Comparison of ENCODE assay signal across 8 cellular contexts in the genomic region with DNA sequence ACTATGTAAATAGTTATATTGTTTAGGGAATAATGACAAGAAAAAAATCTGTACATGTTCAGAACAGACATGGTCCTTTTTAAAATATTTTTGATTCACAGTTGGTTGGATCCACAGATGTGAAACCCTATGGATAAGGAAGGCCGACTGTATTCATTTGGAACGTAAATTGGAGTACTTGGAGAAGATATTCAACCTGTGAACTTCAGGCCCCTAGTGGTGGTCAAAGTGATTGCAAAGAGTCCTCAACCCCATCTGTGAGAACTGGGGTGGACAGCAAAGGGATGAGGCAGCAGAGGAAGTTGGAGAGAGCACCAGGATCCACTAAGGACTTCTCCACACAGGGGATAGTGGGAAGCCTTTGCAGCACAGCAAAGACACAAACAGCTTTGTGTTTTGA. TPM values are rescaled to one million over a fixed set of nuclear protein-coding genes. Genes with fewer than 3 reads are reported as not detected.
A peak's percentile ranks its signal among the peaks of the same experiment; 100 is the strongest.
DNase-seq lines count a peak whose midpoint lies in the region; ATAC-seq and TF ChIP-seq lines count a peak whose summit lies in the region.

No MANE protein-coding gene starts in this region.

- H3K4me3 ChIP-seq in BJ (ENCODE audit: low read depth, low read length) (no peak overlapping the region), fibroblast of pulmonary artery (replicated peaks; ENCODE audit: low read depth, low read length) (no peak overlapping the region), transverse colon (no peak overlapping the region)

- H3K27me3 ChIP-seq in BJ (ENCODE audit: control insufficient read depth, insufficient read depth, low read length), result peaks cover 6% of the 10 kb centered on the region
- no peaks in the 10 kb centered on the region for H3K27me3 ChIP-seq in transverse colon

- in situ Hi-C loops in transverse colon (cut with MboI; ENCODE audit: low pct_ligation_motif_present in 1 of 4, low pct_unique_long_range_greater_than_20kb in 1 of 4, low sequenced_read_pairs in 3 of 4), result loop anchor here in 1 of 4 donors (25.0 kb wide), 1 partner anchor 137 kb away; no protein-coding TSS in a partner anchor

- no peak overlapping the region for H3K27ac ChIP-seq in transverse colon

- no peaks in the 10 kb centered on the region for H3K9me3 ChIP-seq in transverse colon

- H3K36me3 ChIP-seq in BJ (ENCODE audit: control insufficient read depth, insufficient read depth, low read length) (no peaks in the 10 kb centered on the region), transverse colon (no peaks in the 10 kb centered on the region)

- CTCF ChIA-PET in BJ (lab: Yijun Ruan, JAX), result interaction anchor here (0.7 to 6.5 kb wide), 20 partner anchors 8 to 231 kb away, joined by 3 to 95 read pairs (median 5); no protein-coding TSS in a partner anchor

- TF ChIP-seq CTCF in BJ (IDR thresholded peaks at IDR 0.05; ENCODE audit: insufficient read depth, low read depth, low read length) (peak; percentile 73), fibroblast of pulmonary artery (IDR thresholded peaks at IDR 0.05; ENCODE audit: low read length, missing control alignments) (peak; percentile 78), transverse colon (IDR thresholded peaks at IDR 0.05) (peak; percentile 33 to 59 (median 52))

- POLR2A ChIA-PET in BJ (lab: Charles Lee), result no interaction called here

- intact Hi-C loops in transverse colon (cut with DNase I; ENCODE audit: low total_unique reads), result loop anchor here (5.0 kb wide), 1 partner anchor 212 kb away; no protein-coding TSS in a partner anchor

- H3K4me1 ChIP-seq in transverse colon, result no peaks in the 10 kb centered on the region

- no peak for TF ChIP-seq EP300 in transverse colon (IDR thresholded peaks at IDR 0.05; ENCODE audit: low read depth)

- DNase-seq in BJ (ENCODE audit: low read depth) (no peak), RPMI8226 (peak; percentile 10), fibroblast of pulmonary artery (ENCODE audit: low read depth) (peak; percentile 59), transverse colon (no peak), NCI-H2196 (lab: John Stamatoyannopoulos, UW; ENCODE audit: unreplicated experiment) (no peak)
- DNase-seq in stimulated activated naive CD4-positive, alpha-beta T cell (lab: John Stamatoyannopoulos, UW), result no peak

- ATAC-seq in GM21381 (IDR thresholded peaks at IDR 0.05; ENCODE audit: unreplicated experiment) (peak; percentile 50), HG02623 (IDR thresholded peaks at IDR 0.05; ENCODE audit: unreplicated experiment) (no peak)

- WGBS in transverse colon (ENCODE audit: low coverage in 1 of 2), 2 donors, result 18 to 38% methylated on average over 2 of the region's 2 CpGs

- TF ChIP-seq POLR2A in transverse colon (IDR thresholded peaks at IDR 0.05), result no peak

RNA-seq across cellular contexts. Expression of gene CXCL13, which starts 6.2 kb away (rescaled TPM):
- polyA plus RNA-seq in BJ (2011; rRNA removed), result not detected in 2 replicates
- polyA minus RNA-seq in BJ (2011; rRNA and poly(A)+ RNA removed), result not detected in 2 replicates
- total RNA-seq in transverse colon, result 10 to 100 TPM in 1 of 4 donors, 1 to 10 TPM in 1, not detected in 2; 3.4 to 14.9 TPM

Comparison
In these comparisons a context has a peak if more than half of its experiments do, and no peak if none do; other contexts are left out.
1. DNase-seq: peak in RPMI8226 (single experiment) and fibroblast of pulmonary artery (single experiment); none in BJ (single experiment), transverse colon (single experiment), NCI-H2196 (single experiment) and stimulated activated naive CD4-positive, alpha-beta T cell (0 of 6).
2. Peak in every context shown above with its lines, with median percentiles within 50 percentile points of each other: CTCF ChIP-seq.